ENCODE assay signal across 1 cellular context in genomic region chr12:124767075-124767821, GRCh38.
A peak's percentile ranks its signal among the peaks of the same experiment; 100 is the strongest.
TF ChIP-seq lines count a peak whose summit lies in the region.

No MANE protein-coding gene starts in this region.

TF ChIP-seq in GM12878, 131 proteins besides CTCF, POLR2A, EP300 and RAD21 (continued from another document):
- peak; percentile 58; the same call in 1 of the 2 replicates for TF ChIP-seq RELB (IDR thresholded peaks at IDR 0.05; ENCODE audit: low read depth)
- TF ChIP-seq RB1 (IDR thresholded peaks at IDR 0.05; ENCODE audit: borderline replicate concordance) = peak; percentile 77; the same call in 1 of the 2 replicates
- 0 out of 2 replicates have a peak, but pooled peaks have one; percentile 20 for TF ChIP-seq NR2F1 (conservative IDR thresholded peaks at IDR 0.05)
- peak; percentile 55; the same call in 1 of the 2 replicates for TF ChIP-seq DPF2 (IDR thresholded peaks at IDR 0.05)
- peak; percentile 45 for TF ChIP-seq SP1 (IDR thresholded peaks at IDR 0.05; ENCODE audit: low read depth, low read length)
- TF ChIP-seq, protein P1, sequence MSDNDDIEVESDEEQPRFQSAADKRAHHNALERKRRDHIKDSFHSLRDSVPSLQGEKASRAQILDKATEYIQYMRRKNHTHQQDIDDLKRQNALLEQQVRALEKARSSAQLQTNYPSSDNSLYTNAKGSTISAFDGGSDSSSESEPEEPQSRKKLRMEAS (IDR thresholded peaks at IDR 0.05; ENCODE audit: low read depth, low read length) = peak; percentile 51; the same call in 1 of the 2 replicates
- TF ChIP-seq MTA2 (IDR thresholded peaks at IDR 0.05; ENCODE audit: low read depth) = peak; percentile 41; the same call in 1 of the 2 replicates
- TF ChIP-seq, protein P2, sequence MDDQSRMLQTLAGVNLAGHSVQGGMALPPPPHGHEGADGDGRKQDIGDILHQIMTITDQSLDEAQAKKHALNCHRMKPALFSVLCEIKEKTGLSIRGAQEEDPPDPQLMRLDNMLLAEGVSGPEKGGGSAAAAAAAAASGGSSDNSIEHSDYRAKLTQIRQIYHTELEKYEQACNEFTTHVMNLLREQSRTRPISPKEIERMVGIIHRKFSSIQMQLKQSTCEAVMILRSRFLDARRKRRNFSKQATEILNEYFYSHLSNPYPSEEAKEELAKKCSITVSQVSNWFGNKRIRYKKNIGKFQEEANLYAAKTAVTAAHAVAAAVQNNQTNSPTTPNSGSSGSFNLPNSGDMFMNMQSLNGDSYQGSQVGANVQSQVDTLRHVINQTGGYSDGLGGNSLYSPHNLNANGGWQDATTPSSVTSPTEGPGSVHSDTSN (IDR thresholded peaks at IDR 0.05; ENCODE audit: insufficient replicate concordance, low read depth, low read length) = no peak
- no peak for TF ChIP-seq NFYA (IDR thresholded peaks at IDR 0.05; ENCODE audit: borderline replicate concordance, low read depth, low read length)
- TF ChIP-seq, protein P3, sequence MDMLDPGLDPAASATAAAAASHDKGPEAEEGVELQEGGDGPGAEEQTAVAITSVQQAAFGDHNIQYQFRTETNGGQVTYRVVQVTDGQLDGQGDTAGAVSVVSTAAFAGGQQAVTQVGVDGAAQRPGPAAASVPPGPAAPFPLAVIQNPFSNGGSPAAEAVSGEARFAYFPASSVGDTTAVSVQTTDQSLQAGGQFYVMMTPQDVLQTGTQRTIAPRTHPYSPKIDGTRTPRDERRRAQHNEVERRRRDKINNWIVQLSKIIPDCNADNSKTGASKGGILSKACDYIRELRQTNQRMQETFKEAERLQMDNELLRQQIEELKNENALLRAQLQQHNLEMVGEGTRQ (IDR thresholded peaks at IDR 0.05; ENCODE audit: borderline replicate concordance, low read depth, low read length) = peak; percentile 31; the same call in 1 of the 2 replicates
- TF ChIP-seq RFX5 (IDR thresholded peaks at IDR 0.05; ENCODE audit: low read depth, low read length) = no peak
- peak; percentile 30 to 42; a peak in 2 of 4 replicates for TF ChIP-seq IKZF2 (IDR thresholded peaks at IDR 0.05)
- 0 out of 2 replicates have a peak, but pooled peaks have one; percentile 26 for TF ChIP-seq ZBTB33 (IDR thresholded peaks at IDR 0.05)
- 0 out of 2 replicates have a peak, but pooled peaks have one; percentile 20 for TF ChIP-seq FOXM1 (IDR thresholded peaks at IDR 0.05; ENCODE audit: low read depth, low read length)
- TF ChIP-seq BCL11A (IDR thresholded peaks at IDR 0.05; ENCODE audit: low read depth, low read length) = peak; percentile 46; the same call in 1 of the 2 replicates
- peak; percentile 36 for TF ChIP-seq MEF2B (IDR thresholded peaks at IDR 0.05; ENCODE audit: partially characterized antibody, poor library complexity, severe bottlenecking)
- no peak for TF ChIP-seq SREBF2 (IDR thresholded peaks at IDR 0.05; ENCODE audit: low read length)
- peak; percentile 66 for TF ChIP-seq RELA (IDR thresholded peaks at IDR 0.05; ENCODE audit: borderline replicate concordance, partially characterized antibody)
- peak; percentile 85 for TF ChIP-seq SMARCA5 (IDR thresholded peaks at IDR 0.05)
- TF ChIP-seq ZNF217 (IDR thresholded peaks at IDR 0.05) = peak; percentile 77
- no peak for TF ChIP-seq GATAD2B (conservative IDR thresholded peaks at IDR 0.05; ENCODE audit: low read depth)
- TF ChIP-seq, protein P4, sequence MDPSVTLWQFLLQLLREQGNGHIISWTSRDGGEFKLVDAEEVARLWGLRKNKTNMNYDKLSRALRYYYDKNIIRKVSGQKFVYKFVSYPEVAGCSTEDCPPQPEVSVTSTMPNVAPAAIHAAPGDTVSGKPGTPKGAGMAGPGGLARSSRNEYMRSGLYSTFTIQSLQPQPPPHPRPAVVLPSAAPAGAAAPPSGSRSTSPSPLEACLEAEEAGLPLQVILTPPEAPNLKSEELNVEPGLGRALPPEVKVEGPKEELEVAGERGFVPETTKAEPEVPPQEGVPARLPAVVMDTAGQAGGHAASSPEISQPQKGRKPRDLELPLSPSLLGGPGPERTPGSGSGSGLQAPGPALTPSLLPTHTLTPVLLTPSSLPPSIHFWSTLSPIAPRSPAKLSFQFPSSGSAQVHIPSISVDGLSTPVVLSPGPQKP (IDR thresholded peaks at IDR 0.05; ENCODE audit: low read depth, low read length) = peak; percentile 40; the same call in 1 of the 2 replicates
- peak; percentile 64 for TF ChIP-seq IKZF1 (conservative IDR thresholded peaks at IDR 0.05)
- peak; percentile 82; the same call in 1 of the 2 replicates for TF ChIP-seq HDGF (IDR thresholded peaks at IDR 0.05)
